In the genomic region with DNA sequence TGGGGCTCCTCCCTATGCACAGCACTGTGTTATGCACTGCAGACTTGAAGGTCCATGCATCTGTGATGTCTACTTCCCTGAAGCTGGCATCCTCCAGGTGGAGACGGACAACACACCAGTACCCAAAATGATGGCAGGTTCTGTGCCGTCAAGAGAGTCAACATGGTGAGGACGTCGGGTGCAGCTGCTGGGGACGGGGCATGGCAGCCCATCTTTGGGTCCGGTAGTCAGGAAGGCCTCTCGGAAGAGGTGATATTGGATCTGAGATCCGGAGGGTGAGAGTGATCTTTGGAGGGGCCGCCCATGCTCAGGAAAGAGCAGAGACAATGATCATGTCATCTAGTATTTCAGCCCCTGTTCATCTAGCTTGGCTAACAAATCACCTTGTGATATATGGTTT, we compare ENCODE assay signal across 22 cellular contexts.
DNase-seq lines count a peak whose midpoint lies in the region; ATAC-seq and TF ChIP-seq lines count a peak whose summit lies in the region.
"Had no signal": no experiment of that assay in that cellular context is flagged by ENCODE, and none has a peak within 500 bp of the region (broad histone marks: within the 10 kb centered on the region; RNA-seq: fewer than 3 reads in every experiment).

No MANE protein-coding gene starts in this region.

- no peaks in the 10 kb centered on the region for H3K27me3 ChIP-seq in neuronal stem cell (ENCODE audit: control insufficient read depth in 3 of 3, insufficient read depth in 3 of 3, low read depth in 1 of 3, low read length in 3 of 3)

- H3K36me3 ChIP-seq in neuronal stem cell (replicated peaks in 1 of 2; ENCODE audit: control insufficient read depth in 2 of 2, insufficient read depth in 2 of 2, low read length in 2 of 2), result no peaks in the 10 kb centered on the region

- no peak overlapping the region for H3K4ac ChIP-seq in neuronal stem cell (ENCODE audit: low read length)

- no peak overlapping the region for H2AK5ac ChIP-seq in neuronal stem cell (ENCODE audit: low read depth, low read length)

- no peak overlapping the region for H4K91ac ChIP-seq in neuronal stem cell (ENCODE audit: low read depth, low read length, poor library complexity)

- no peak overlapping the region for H2BK15ac ChIP-seq in neuronal stem cell (ENCODE audit: low read length)

- TF ChIP-seq CTCF in coronary artery (IDR thresholded peaks at IDR 0.05), result no peak

- CTCF ChIA-PET in activated CD8-positive, alpha-beta memory T cell treated with anti-CD3 and anti-CD28 coated beads, Interleukin-2, amount 10 ng/mL, durations not matched to agents 7 days and 5 days (lab: Charles Lee), result no interaction called here

- H3K23ac ChIP-seq in neuronal stem cell (ENCODE audit: low read depth, low read length, poor library complexity), result no peak overlapping the region

- no peaks in the 10 kb centered on the region for H3K36me3 Mint-ChIP-seq in activated T-cell treated with anti-CD3 and anti-CD28 coated beads, Interleukin-2, amount 50 U/mL, for 24 hours (ENCODE audit: low read depth)
- no peaks in the 10 kb centered on the region for H3K36me3 Mint-ChIP-seq in activated T-cell treated with anti-CD3 and anti-CD28 coated beads, Interleukin-2, amount 50 U/mL, for 4 hours (ENCODE audit: insufficient read depth)
- no peaks in the 10 kb centered on the region for H3K36me3 Mint-ChIP-seq in activated CD8-positive, alpha-beta memory T cell treated with anti-CD3 and anti-CD28 coated beads, Interleukin-2, amount 10 ng/mL, durations not matched to agents 7 days and 5 days
- H3K36me3 Mint-ChIP-seq: CD4-positive, alpha-beta memory T cell had no signal

- no peak overlapping the region for H3K27ac ChIP-seq in coronary artery
- H3K27ac ChIP-seq in neuronal stem cell (replicated peaks; ENCODE audit: low read length), result no peak overlapping the region
- H3K27ac ChIP-seq: 22Rv1, C4-2B, HL-60 had no signal

- peak overlapping the region; percentile 16 for H3K27ac Mint-ChIP-seq in activated T-cell treated with anti-CD3 and anti-CD28 coated beads, Interleukin-2, amount 50 U/mL, for 24 hours
- no peak overlapping the region for H3K27ac Mint-ChIP-seq in activated CD8-positive, alpha-beta memory T cell treated with anti-CD3 and anti-CD28 coated beads, Interleukin-2, amount 10 ng/mL, durations not matched to agents 7 days and 5 days
- H3K27ac Mint-ChIP-seq: CD4-positive, alpha-beta memory T cell; HFFc6 had no signal

- no CpG with 5 or more reads among the region's 9 CpGs for WGBS in neuronal stem cell (ENCODE audit: extremely low coverage in 2 of 2, insufficient read length in 2 of 2, insufficient replicate concordance in 1 of 2), 2 donors

- no peaks in the 10 kb centered on the region for H3K9me3 ChIP-seq in neuronal stem cell (replicated peaks in 1 of 2; ENCODE audit: control insufficient read depth in 2 of 2, insufficient read depth in 1 of 2, low read depth in 1 of 2, low read length in 2 of 2)
- H3K9me3 ChIP-seq: A549 had no signal

- H3K4me3 ChIP-seq in coronary artery, result no peak overlapping the region
- no peak overlapping the region for H3K4me3 ChIP-seq in neuronal stem cell (ENCODE audit: low read length in 2 of 2)
- H3K4me3 ChIP-seq: A549, GM12878 had no signal

- no peak for DNase-seq in activated T-cell treated with anti-CD3 and anti-CD28 coated beads, Interleukin-2, amount 50 U/mL, for 24 hours
- no peak for DNase-seq in activated T-cell treated with anti-CD3 and anti-CD28 coated beads, Interleukin-2, amount 50 U/mL, for 4 hours
- DNase-seq in coronary artery (ENCODE audit: low spot score), result peak; percentile 47
- DNase-seq in neuronal stem cell (ENCODE audit: low spot score), result no peak
- no peak for DNase-seq in activated CD8-positive, alpha-beta memory T cell treated with anti-CD3 and anti-CD28 coated beads, Interleukin-2, amount 10 ng/mL, durations not matched to agents 7 days and 5 days
- no peak for DNase-seq in activated CD4-positive, alpha-beta T cell treated with anti-CD3 and anti-CD28 coated beads for 4 hours
- no peak for DNase-seq in left colon
- DNase-seq: AML-193; CD4-positive, alpha-beta memory T cell; DMS 273 treated with DMSO at 0.1 percent for 48 hours; DMS53; DND-41; EL; GOT3; H7; HFFc6 had no signal

- H3K18ac ChIP-seq in neuronal stem cell (ENCODE audit: low read length), result peak overlapping the region; percentile 67

- H3K4me1 Mint-ChIP-seq in activated T-cell treated with anti-CD3 and anti-CD28 coated beads, Interleukin-2, amount 50 U/mL, for 24 hours (ENCODE audit: low read depth), result no peaks in the 10 kb centered on the region
- no peaks in the 10 kb centered on the region for H3K4me1 Mint-ChIP-seq in activated T-cell treated with anti-CD3 and anti-CD28 coated beads, Interleukin-2, amount 50 U/mL, for 4 hours (ENCODE audit: low read depth)
- no peaks in the 10 kb centered on the region for H3K4me1 Mint-ChIP-seq in activated CD8-positive, alpha-beta memory T cell treated with anti-CD3 and anti-CD28 coated beads, Interleukin-2, amount 10 ng/mL, durations not matched to agents 7 days and 5 days
- H3K4me1 Mint-ChIP-seq: CD4-positive, alpha-beta memory T cell had no signal

- H3K27me3 Mint-ChIP-seq in activated T-cell treated with anti-CD3 and anti-CD28 coated beads, Interleukin-2, amount 50 U/mL, for 24 hours, result peaks cover 21% of the 10 kb centered on the region
- H3K27me3 Mint-ChIP-seq in activated T-cell treated with anti-CD3 and anti-CD28 coated beads, Interleukin-2, amount 50 U/mL, for 4 hours (ENCODE audit: low read depth), result peaks cover 17% of the 10 kb centered on the region
- H3K27me3 Mint-ChIP-seq in activated CD8-positive, alpha-beta memory T cell treated with anti-CD3 and anti-CD28 coated beads, Interleukin-2, amount 10 ng/mL, durations not matched to agents 7 days and 5 days, result peaks cover 5% of the 10 kb centered on the region

- H2BK5ac ChIP-seq in neuronal stem cell (ENCODE audit: low read length), result no peak overlapping the region

- no peak overlapping the region for H3K4me2 ChIP-seq in neuronal stem cell (ENCODE audit: insufficient read depth, low read length, poor library complexity, severe bottlenecking)
- H3K4me2 ChIP-seq: A549 had no signal

- H3K14ac ChIP-seq in neuronal stem cell (ENCODE audit: low read length), result peak overlapping the region; percentile 63

- no peak overlapping the region for H3K4me3 Mint-ChIP-seq in activated T-cell treated with anti-CD3 and anti-CD28 coated beads, Interleukin-2, amount 50 U/mL, for 24 hours
- no peak overlapping the region for H3K4me3 Mint-ChIP-seq in activated T-cell treated with anti-CD3 and anti-CD28 coated beads, Interleukin-2, amount 50 U/mL, for 4 hours
- H3K4me3 Mint-ChIP-seq in activated CD8-positive, alpha-beta memory T cell treated with anti-CD3 and anti-CD28 coated beads, Interleukin-2, amount 10 ng/mL, durations not matched to agents 7 days and 5 days, result no peak overlapping the region
- H3K4me3 Mint-ChIP-seq: CD4-positive, alpha-beta memory T cell; HFFc6 had no signal

- H3K79me1 ChIP-seq in neuronal stem cell (ENCODE audit: low read depth, low read length), result no peaks in the 10 kb centered on the region

- no peaks in the 10 kb centered on the region for H3K9me3 Mint-ChIP-seq in activated T-cell treated with anti-CD3 and anti-CD28 coated beads, Interleukin-2, amount 50 U/mL, for 24 hours
- H3K9me3 Mint-ChIP-seq in activated T-cell treated with anti-CD3 and anti-CD28 coated beads, Interleukin-2, amount 50 U/mL, for 4 hours, result no peaks in the 10 kb centered on the region
- no peaks in the 10 kb centered on the region for H3K9me3 Mint-ChIP-seq in activated CD8-positive, alpha-beta memory T cell treated with anti-CD3 and anti-CD28 coated beads, Interleukin-2, amount 10 ng/mL, durations not matched to agents 7 days and 5 days (ENCODE audit: low read depth)
- H3K9me3 Mint-ChIP-seq: CD4-positive, alpha-beta memory T cell; HFFc6 had no signal

- no peak overlapping the region for H3K9ac ChIP-seq in neuronal stem cell (ENCODE audit: low read depth, low read length, poor library complexity)

- H4K8ac ChIP-seq in neuronal stem cell (ENCODE audit: low read depth, low read length), result no peak overlapping the region

- H2AFZ ChIP-seq in neuronal stem cell (ENCODE audit: low read length), result no peak overlapping the region

- no peak for ATAC-seq in activated T-cell treated with anti-CD3 and anti-CD28 coated beads, Interleukin-2, amount 50 U/mL, for 4 hours
- ATAC-seq in activated CD8-positive, alpha-beta memory T cell treated with anti-CD3 and anti-CD28 coated beads, Interleukin-2, amount 10 ng/mL, durations not matched to agents 7 days and 5 days, result no peak
- no peak for ATAC-seq in left colon
- ATAC-seq: A549, GM12878, HCT116 had no signal

- H2BK12ac ChIP-seq in neuronal stem cell (ENCODE audit: low read length), result no peak overlapping the region

- intact Hi-C loops in left colon (cut with DNase I, micrococcal nuclease), result no loop called here

- no peak overlapping the region for H2BK120ac ChIP-seq in neuronal stem cell (ENCODE audit: low read depth, low read length)

- peaks cover 20 to 26% of the 10 kb centered on the region in 2 donors for H3K4me1 ChIP-seq in neuronal stem cell (ENCODE audit: control insufficient read depth in 2 of 2, insufficient read depth in 1 of 2, low read depth in 1 of 2, low read length in 2 of 2)
